In the genomic region with DNA sequence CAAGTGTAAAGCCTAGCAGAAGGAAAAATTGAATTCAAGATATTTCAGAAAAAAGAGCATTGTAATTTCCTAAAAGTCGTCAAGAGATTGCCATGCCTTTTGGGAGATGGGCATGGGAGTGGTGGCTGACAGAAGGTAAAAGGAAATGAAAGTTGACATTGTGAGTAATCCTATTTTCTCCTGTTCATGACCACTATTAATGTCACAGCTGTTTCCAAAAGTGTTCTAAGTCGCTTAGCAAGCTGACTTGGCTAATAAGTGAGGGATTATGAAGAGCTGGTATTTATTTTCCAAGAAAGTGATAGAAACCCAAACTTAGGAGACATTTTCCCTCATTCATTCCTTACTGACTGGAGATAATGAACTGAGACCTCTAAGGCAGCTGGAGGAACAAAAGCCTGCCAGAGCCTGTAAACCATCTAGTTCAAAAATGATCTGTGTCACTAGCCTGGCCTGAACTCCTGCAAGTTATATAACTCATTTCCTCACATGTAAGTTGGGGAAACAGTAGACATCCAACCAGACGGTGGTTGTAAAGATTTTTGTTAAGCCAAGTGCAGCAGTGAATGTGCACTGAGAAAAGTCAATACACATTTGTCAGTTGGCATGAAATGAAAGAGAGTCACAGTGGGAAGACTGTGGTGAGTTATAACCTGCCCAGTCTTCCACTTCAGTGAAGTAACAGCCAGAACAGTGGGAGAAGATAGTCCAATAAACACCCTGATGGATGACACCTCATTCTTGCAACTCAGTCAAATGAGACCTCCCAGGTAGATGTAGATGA, we compare ENCODE assay signal across 21 cellular contexts.
"Had no signal": no experiment of that assay in that cellular context is flagged by ENCODE, and none has a peak within 500 bp of the region (broad histone marks: within the 10 kb centered on the region; RNA-seq: fewer than 3 reads in every experiment).

No MANE protein-coding gene starts in this region.

- H3K4me1 Mint-ChIP-seq: activated naive CD4-positive, alpha-beta T cell treated with anti-CD3 and anti-CD28 coated beads, Interleukin-2, amount 50 U/mL, for 24 hours; endodermal cell; naive thymus-derived CD4-positive, alpha-beta T cell; neural crest cell; T-helper 17 cell had no signal

- H3K27me3 Mint-ChIP-seq: activated naive CD4-positive, alpha-beta T cell treated with anti-CD3 and anti-CD28 coated beads, Interleukin-2, amount 50 U/mL, for 24 hours; naive thymus-derived CD4-positive, alpha-beta T cell; T-helper 17 cell; type B pancreatic cell had no signal

- H3K9me3 ChIP-seq: testis, vagina had no signal

- ATAC-seq: activated T-cell treated with anti-CD3 and anti-CD28 coated beads, Interleukin-2, amount 50 U/mL, for 72 hours; left lobe of liver; naive thymus-derived CD4-positive, alpha-beta T cell; T-helper 17 cell had no signal

- DNase-seq: activated CD4-positive, alpha-beta T cell treated with anti-CD3 and anti-CD28 coated beads for 4 hours; activated CD4-positive, alpha-beta T cell treated with anti-CD3 and anti-CD28 coated beads, Interleukin-2, amount 50 U/mL, for 48 hours; activated CD4-positive, CD25-positive, alpha-beta regulatory T cell; activated gamma-delta T cell; activated T-cell treated with anti-CD3 and anti-CD28 coated beads, Interleukin-2, amount 50 U/mL, for 72 hours; anterior cingulate cortex; cortex of kidney; endodermal cell; head of caudate nucleus; spleen; stimulated activated CD4-positive, alpha-beta T cell treated with anti-CD3 and anti-CD28 coated beads, Interleukin-4, amount 100 ng/mL, for 1 hour; SW 1271; T-helper 17 cell; testis had no signal

- H3K27ac Mint-ChIP-seq: activated naive CD4-positive, alpha-beta T cell treated with anti-CD3 and anti-CD28 coated beads, Interleukin-2, amount 50 U/mL, for 24 hours; activated T-cell treated with anti-CD3 and anti-CD28 coated beads, Interleukin-2, amount 50 U/mL, for 72 hours; endodermal cell; naive thymus-derived CD4-positive, alpha-beta T cell; T-helper 17 cell had no signal

- H3K27me3 ChIP-seq: spleen, testis, vagina had no signal

- FAIRE-seq: frontal cortex had no signal

- H3K27ac ChIP-seq: spleen, testis, vagina had no signal

- H3K36me3 ChIP-seq: spleen, vagina had no signal

- H3K4me1 ChIP-seq: spleen, testis, vagina had no signal

- H3K4me3 ChIP-seq: spleen, testis, vagina had no signal

- H3K36me3 Mint-ChIP-seq: naive thymus-derived CD4-positive, alpha-beta T cell; type B pancreatic cell had no signal

- H3K4me3 Mint-ChIP-seq: activated naive CD4-positive, alpha-beta T cell treated with anti-CD3 and anti-CD28 coated beads, Interleukin-2, amount 50 U/mL, for 24 hours; activated T-cell treated with anti-CD3 and anti-CD28 coated beads, Interleukin-2, amount 50 U/mL, for 72 hours; endodermal cell; naive thymus-derived CD4-positive, alpha-beta T cell; neural crest cell; T-helper 17 cell; type B pancreatic cell had no signal
